8 cellular contexts compared by ENCODE assay signal in the genomic region with DNA sequence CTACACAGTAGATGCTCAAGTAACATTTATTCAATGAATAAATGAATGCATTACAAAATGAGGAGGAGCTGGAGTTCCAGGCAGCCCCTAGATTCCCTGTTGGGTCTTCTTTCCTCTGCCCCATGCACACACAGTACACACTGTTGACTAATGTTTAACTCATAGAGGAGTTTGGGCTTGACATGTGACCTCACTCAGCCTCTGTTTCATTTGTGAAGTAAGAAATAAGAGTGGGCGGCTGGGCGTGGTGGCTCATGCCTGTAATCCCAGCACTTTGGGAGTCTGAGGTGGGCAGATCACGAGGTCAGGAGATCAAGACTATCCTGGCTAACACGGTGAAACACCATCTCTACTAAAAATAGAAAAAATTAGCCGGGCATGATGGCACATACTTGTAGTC. TPM values are rescaled to one million over a fixed set of nuclear protein-coding genes. Genes with fewer than 3 reads are reported as not detected.
DNase-seq lines count a peak whose midpoint lies in the region; ATAC-seq, FAIRE-seq and TF ChIP-seq lines count a peak whose summit lies in the region.
"Not testable (repeated sequence)": the region's sequence is repeated elsewhere in the genome, so short reads cannot be mapped to it uniquely, and the experiment has no call there.
"Had no signal": no experiment of that assay in that cellular context is flagged by ENCODE, and none has a peak within 500 bp of the region (broad histone marks: within the 10 kb centered on the region; RNA-seq: fewer than 3 reads in every experiment).

No MANE protein-coding gene starts in this region.

- H3K36me3 Mint-ChIP-seq in HFFc6 (ENCODE audit: low read depth) = not testable (repeated sequence)

- not testable (repeated sequence) for H4K20me1 ChIP-seq in GM12878 (ENCODE audit: control insufficient read depth, insufficient read depth)

- H3K4me2 ChIP-seq in GM12878 (ENCODE audit: control insufficient read depth, insufficient read depth) = not testable (repeated sequence)

- SMC1A ChIA-PET in GM12878 (lab: Charles Lee; ENCODE audit: uncharacterized antibody, unreplicated experiment) = interaction anchor here (0.6 to 4.9 kb wide), 2 partner anchors 10 to 13 kb away, joined by 3 to 28 read pairs; no protein-coding TSS in a partner anchor

- peaks cover 34% of the 10 kb centered on the region for H3K4me1 Mint-ChIP-seq in HFFc6 (ENCODE audit: low read depth)

- not testable (repeated sequence) for H3K9me3 Mint-ChIP-seq in HFFc6

- POLR2A ChIA-PET in GM12878 (lab: Charles Lee) = interaction anchor here (0.7 to 2.5 kb wide), 2 partner anchors 12 to 256 kb away, joined by 3 to 6 read pairs; no protein-coding TSS in a partner anchor

- H3K27ac Mint-ChIP-seq in HFFc6 = peak overlapping the region; percentile 40; the same call in 1 of the 2 replicates

- peak; percentile 24 for DNase-seq in AG10803 (ENCODE audit: low read depth)
- peak; percentile 63 for DNase-seq in HFFc6
- not testable (repeated sequence) for DNase-seq in Peyer's patch; GM12878 (ENCODE audit: low read depth, low spot score); psoas muscle
- peak in 1 of 5 donors; percentile 59 for DNase-seq in heart left ventricle

- TF ChIP-seq POLR2A in Peyer's patch (IDR thresholded peaks at IDR 0.05); GM12878 (IDR thresholded peaks at IDR 0.05; ENCODE audit: low read depth, low read length); heart left ventricle (IDR thresholded peaks at IDR 0.05): not testable (repeated sequence)

- not testable (repeated sequence) for H3K9me3 ChIP-seq in Peyer's patch; GM12878 (replicated peaks; ENCODE audit: control insufficient read depth, insufficient read depth, low read length); heart left ventricle; psoas muscle

- not testable (repeated sequence) for H2AFZ ChIP-seq in GM12878 (ENCODE audit: control insufficient read depth, low read depth, low read length)

- BruUV-seq in GM12878 (replicated peaks; lab: Mats Ljungman, UMichigan) = not testable (repeated sequence)

- TF ChIP-seq CTCF in AG10803 (conservative IDR thresholded peaks at IDR 0.05; ENCODE audit: low read length); HFFc6 (IDR thresholded peaks at IDR 0.05); Peyer's patch (IDR thresholded peaks at IDR 0.05); GM12878 (IDR thresholded peaks at IDR 0.05 in 2 of 3, conservative IDR thresholded peaks at IDR 0.05 in 1 of 3; ENCODE audit: control insufficient read depth in 2 of 3, extremely low read depth in 1 of 3, insufficient read depth in 1 of 3, low read depth in 3 of 3, low read length in 3 of 3); heart left ventricle (IDR thresholded peaks at IDR 0.05); psoas muscle (IDR thresholded peaks at IDR 0.05): not testable (repeated sequence)

- TF ChIP-seq RAD21 in GM12878 (IDR thresholded peaks at IDR 0.05; ENCODE audit: insufficient read depth, low read depth, low read length) = not testable (repeated sequence)

- in situ Hi-C loops in GM12878 (cut with MboI) = not testable (repeated sequence)

- ATAC-seq in GM12878 = peak; percentile 93
- ATAC-seq in heart left ventricle = peak in 3 of 4 donors; percentile 29 to 73 (median 44)
- ATAC-seq in psoas muscle = peak; percentile 19 to 61 (median 50)

- not testable (repeated sequence) for H3K79me2 ChIP-seq in GM12878 (ENCODE audit: control insufficient read depth, insufficient read depth, low read length)

- H3K36me3 ChIP-seq in Peyer's patch; GM12878 (ENCODE audit: control insufficient read depth in 2 of 2, insufficient read depth in 2 of 2, low read length in 1 of 2); heart left ventricle; psoas muscle (ENCODE audit: insufficient read depth in 1 of 2, low read depth in 1 of 2): not testable (repeated sequence)

- TF ChIP-seq EP300 in GM12878 (IDR thresholded peaks at IDR 0.05; ENCODE audit: borderline replicate concordance in 1 of 2, control insufficient read depth in 1 of 2, low read depth in 2 of 2, low read length in 2 of 2) = not testable (repeated sequence)

- 17% methylated on average over 5 of the region's 5 CpGs for WGBS in GM12878 (ENCODE audit: insufficient coverage, insufficient replicate concordance, low lambda C conversion rate, missing lambda C conversion rate)
- WGBS in heart left ventricle, 4 donors = 79 to 84% (median 82%) methylated on average over 5 of the region's 5 CpGs
- WGBS in psoas muscle, 3 donors = 45 to 67% (median 46%) methylated on average over 5 of the region's 5 CpGs

- not testable (repeated sequence) for H3K9ac ChIP-seq in GM12878 (ENCODE audit: control insufficient read depth, insufficient read depth, low read length)

- peak overlapping the region in 3 of 4 donors; percentile 61 to 91 (median 76) for H3K27ac ChIP-seq in Peyer's patch
- not testable (repeated sequence) for H3K27ac ChIP-seq in GM12878 (ENCODE audit: control insufficient read depth, insufficient read depth); heart left ventricle; psoas muscle

- RAD21 ChIA-PET in GM12878 (lab: Charles Lee; ENCODE audit: unreplicated experiment) = interaction anchor here (0.7 to 3.3 kb wide), 3 partner anchors 10 to 89 kb away, joined by 4 to 20 read pairs (median 4); no protein-coding TSS in a partner anchor

- not testable (repeated sequence) for H3K27me3 Mint-ChIP-seq in HFFc6 (ENCODE audit: insufficient read depth)

- intact Hi-C loops in GM12878 (cut with micrococcal nuclease; ENCODE audit: unreplicated experiment); psoas muscle (cut with DNase I): not testable (repeated sequence)
- intact Hi-C loops in heart left ventricle (cut with DNase I) = loop anchor here in 1 of 10 donors (10.0 kb wide), 1 partner anchor 231 kb away; no protein-coding TSS in a partner anchor

- H3K4me1 ChIP-seq in Peyer's patch = peaks cover 0 to 25% (median 8%) of the 10 kb centered on the region in 4 donors
- not testable (repeated sequence) for H3K4me1 ChIP-seq in GM12878 (ENCODE audit: control insufficient read depth, insufficient read depth, low read length)
- H3K4me1 ChIP-seq in heart left ventricle = peaks cover 0 to 23% (median 3%) of the 10 kb centered on the region in 12 donors
- peaks cover 14% of the 10 kb centered on the region for H3K4me1 ChIP-seq in psoas muscle

- not testable (repeated sequence) for FAIRE-seq in GM12878 (lab: Jason Lieb, UNC)

- CTCF ChIA-PET in GM12878 (lab: Yijun Ruan, JAX) = interaction anchor here (0.6 to 3.5 kb wide), 3 partner anchors 10 to 215 kb away, joined by 3 to 22 read pairs (median 3); no protein-coding TSS in a partner anchor

- not testable (repeated sequence) for H3K27me3 ChIP-seq in Peyer's patch; GM12878 (replicated peaks in 1 of 2; ENCODE audit: control insufficient read depth in 2 of 2, insufficient read depth in 2 of 2, low read length in 1 of 2); heart left ventricle; psoas muscle (ENCODE audit: insufficient read depth in 3 of 3, low read length in 2 of 3)

- not testable (repeated sequence) for H3K4me3 Mint-ChIP-seq in HFFc6

- not testable (repeated sequence) for H3K4me3 ChIP-seq in AG10803 (ENCODE audit: low read length); Peyer's patch; GM12878; heart left ventricle; psoas muscle

RNA-seq across cellular contexts. Expression of a gene that starts 1.0 kb away (rescaled TPM):
- not detected for total RNA-seq in HFFc6 (2021; fragmentation: NEBNext Ultra II Directional; extraction: Animal tissue kit (Norgen Biotek cat#: 25700))
- total RNA-seq in Peyer's patch = 100 to 1,000 TPM in 3 of 4 donors, 1 to 10 TPM in 1; 4.1 to 374 (median 196) TPM
- not detected in 2 replicates for total RNA-seq in GM12878 (2013; cell fraction: nucleolus; rRNA removed)
- total RNA-seq in GM12878 (2014; rRNA removed) = 0.17 TPM in 1 of 2 replicates, not detected in the other
- total RNA-seq in GM12878 (2014; rRNA removed; fragmentation: Illumina TruSeq; extraction: Trizol) = not detected in 2 replicates
- total RNA-seq in GM12878 (2021) = not detected in 2 replicates
- polyA plus RNA-seq in GM12878 (2011; ENCODE audit: low read depth) = not detected
- 0.13 TPM in 1 of 2 replicates, not detected in the other for polyA plus RNA-seq in GM12878 (2011; rRNA removed)
- polyA plus RNA-seq in GM12878 (2011; cell fraction: cytosol; rRNA removed) = 0.06 and 0.08 TPM in 2 replicates
- polyA plus RNA-seq in GM12878 (2011; cell fraction: nucleus; rRNA removed) = not detected in 2 replicates
- not detected in 2 replicates for polyA plus RNA-seq in GM12878 (2012)
- polyA plus RNA-seq in GM12878 (2014; fragmentation: Illumina TruSeq; extraction: Trizol) = not detected in 2 replicates
- polyA plus RNA-seq in GM12878 (2014; fragmentation: Nextera tagmentation; extraction: Ambion mirVana) = under 1 TPM; 0.05 to 0.13 TPM
- polyA plus RNA-seq in GM12878 (2014; rRNA removed) = not detected in 2 replicates
- polyA plus RNA-seq in GM12878 (2016; fragmentation: Nextera tagmentation; extraction: Ambion mirVana) = not detected
- polyA minus RNA-seq in GM12878 (2011; rRNA and poly(A)+ RNA removed) = not detected in 2 replicates
- not detected in 2 replicates for polyA minus RNA-seq in GM12878 (2011; cell fraction: cytosol; rRNA and poly(A)+ RNA removed)
- not detected in 2 replicates for polyA minus RNA-seq in GM12878 (2011; cell fraction: nucleus; rRNA and poly(A)+ RNA removed)
- total RNA-seq in heart left ventricle = not detected
- polyA plus RNA-seq in heart left ventricle = under 1 TPM in 1 of 2 donors, not detected in 1; 0.08 TPM
- total RNA-seq in psoas muscle = not detected
- under 1 TPM in 2 of 3 donors, not detected in 1; 0.04 to 0.07 TPM for polyA plus RNA-seq in psoas muscle
- total RNA-seq: urinary bladder had no signal

RNA-seq across cellular contexts. Expression of a gene that starts 14.8 kb away (rescaled TPM):
- 10 to 100 TPM; 15.5 to 18.3 (median 16.9) TPM for total RNA-seq in HFFc6 (2021; fragmentation: NEBNext Ultra II Directional; extraction: Animal tissue kit (Norgen Biotek cat#: 25700))
- total RNA-seq in Peyer's patch (10 to 100 TPM; 22.3 to 39.9 (median 36.9) TPM), GM12878 (2014; rRNA removed) (17.4 and 21.1 TPM in 2 replicates), GM12878 (2014; rRNA removed; fragmentation: Illumina TruSeq; extraction: Trizol) (16.1 and 16.9 TPM in 2 replicates), GM12878 (2021) (16.1 and 16.7 TPM in 2 replicates), heart left ventricle (10 to 100 TPM; 14.3 to 41.0 (median 20.5) TPM), psoas muscle (10 to 100 TPM in 3 of 4 donors, 1 to 10 TPM in 1; 9.5 to 18.1 (median 14.8) TPM)
- 19.4 and 20.0 TPM in 2 replicates for total RNA-seq in GM12878 (2013; cell fraction: nucleolus; rRNA removed)
- polyA plus RNA-seq in GM12878 (2011; ENCODE audit: low read depth) = 3.5 TPM
- polyA plus RNA-seq in GM12878 (2011; rRNA removed) (18.1 and 21.2 TPM in 2 replicates), GM12878 (2014; fragmentation: Illumina TruSeq; extraction: Trizol) (18.3 and 20.0 TPM in 2 replicates), GM12878 (2014; fragmentation: Nextera tagmentation; extraction: Ambion mirVana) (1 to 10 TPM; 1.7 to 3.3 TPM), GM12878 (2014; rRNA removed) (14.7 and 17.3 TPM in 2 replicates), GM12878 (2016; fragmentation: Nextera tagmentation; extraction: Ambion mirVana) (10 to 100 TPM; 25.9 to 29.8 TPM), heart left ventricle (10 to 100 TPM in 1 of 2 donors, 1 to 10 TPM in 1; 6.0 to 14.4 TPM), psoas muscle (10 to 100 TPM in 2 of 3 donors, 1 to 10 TPM in 1; 9.4 to 14.4 (median 10.0) TPM)
- 10.9 and 12.0 TPM in 2 replicates for polyA plus RNA-seq in GM12878 (2011; cell fraction: cytosol; rRNA removed)
- 6.0 and 8.0 TPM in 2 replicates for polyA plus RNA-seq in GM12878 (2011; cell fraction: nucleus; rRNA removed)
- polyA plus RNA-seq in GM12878 (2012) = 8.4 and 9.9 TPM in 2 replicates
- polyA minus RNA-seq in GM12878 (2011; rRNA and poly(A)+ RNA removed) = 5.6 and 6.7 TPM in 2 replicates
- polyA minus RNA-seq in GM12878 (2011; cell fraction: cytosol; rRNA and poly(A)+ RNA removed) = 4.9 TPM in 2 replicates
- polyA minus RNA-seq in GM12878 (2011; cell fraction: nucleus; rRNA and poly(A)+ RNA removed) = 2.9 and 8.8 TPM in 2 replicates

RNA-seq across cellular contexts. Expression of a gene that starts 23.6 kb away (rescaled TPM):
- total RNA-seq in HFFc6 (2021; fragmentation: NEBNext Ultra II Directional; extraction: Animal tissue kit (Norgen Biotek cat#: 25700)) = not detected
- 10 to 100 TPM in 2 of 4 donors, 1 to 10 TPM in 2; 5.1 to 23.1 (median 8.5) TPM for total RNA-seq in Peyer's patch
- total RNA-seq in GM12878 (2013; cell fraction: nucleolus; rRNA removed) = not detected in 2 replicates
- total RNA-seq in GM12878 (2014; rRNA removed) = 0.06 TPM in 1 of 2 replicates, not detected in the other
- not detected in 2 replicates for total RNA-seq in GM12878 (2014; rRNA removed; fragmentation: Illumina TruSeq; extraction: Trizol)
- 0.10 TPM in 1 of 2 replicates, not detected in the other for total RNA-seq in GM12878 (2021)
- 0.12 TPM for polyA plus RNA-seq in GM12878 (2011; ENCODE audit: low read depth)
- not detected in 2 replicates for polyA plus RNA-seq in GM12878 (2011; rRNA removed)
- polyA plus RNA-seq in GM12878 (2011; cell fraction: cytosol; rRNA removed) = not detected in 2 replicates
- polyA plus RNA-seq in GM12878 (2011; cell fraction: nucleus; rRNA removed) = not detected in 2 replicates
- 0.05 and 0.24 TPM in 2 replicates for polyA plus RNA-seq in GM12878 (2012)
- polyA plus RNA-seq in GM12878 (2014; fragmentation: Illumina TruSeq; extraction: Trizol) = 0.06 TPM in 1 of 2 replicates, not detected in the other
- not detected for polyA plus RNA-seq in GM12878 (2014; fragmentation: Nextera tagmentation; extraction: Ambion mirVana)
- polyA plus RNA-seq in GM12878 (2014; rRNA removed) = 0.08 TPM in 1 of 2 replicates, not detected in the other
- not detected for polyA plus RNA-seq in GM12878 (2016; fragmentation: Nextera tagmentation; extraction: Ambion mirVana)
- not detected in 2 replicates for polyA minus RNA-seq in GM12878 (2011; rRNA and poly(A)+ RNA removed)
- not detected in 2 replicates for polyA minus RNA-seq in GM12878 (2011; cell fraction: cytosol; rRNA and poly(A)+ RNA removed)
- polyA minus RNA-seq in GM12878 (2011; cell fraction: nucleus; rRNA and poly(A)+ RNA removed) = not detected in 2 replicates
- 10 to 100 TPM in 7 of 9 donors, 1 to 10 TPM in 2; 8.3 to 35.0 (median 12.2) TPM for total RNA-seq in heart left ventricle
- polyA plus RNA-seq in heart left ventricle = 10 to 100 TPM; 13.3 to 13.7 TPM
- total RNA-seq in psoas muscle = 1 to 10 TPM; 2.5 to 6.3 (median 3.2) TPM
- polyA plus RNA-seq in psoas muscle = 1 to 10 TPM; 2.6 to 3.0 (median 3.0) TPM

RNA-seq across cellular contexts. Expression of a gene that starts 32.3 kb away (rescaled TPM):
- not detected for total RNA-seq in HFFc6 (2021; fragmentation: NEBNext Ultra II Directional; extraction: Animal tissue kit (Norgen Biotek cat#: 25700))
- total RNA-seq in Peyer's patch = under 1 TPM in 1 of 4 donors, not detected in 3; 0.38 TPM
- total RNA-seq in GM12878 (2013; cell fraction: nucleolus; rRNA removed) = not detected in 2 replicates
- total RNA-seq in GM12878 (2014; rRNA removed) = 0.06 TPM in 1 of 2 replicates, not detected in the other
- not detected in 2 replicates for total RNA-seq in GM12878 (2014; rRNA removed; fragmentation: Illumina TruSeq; extraction: Trizol)
- not detected in 2 replicates for total RNA-seq in GM12878 (2021)
- polyA plus RNA-seq in GM12878 (2011; ENCODE audit: low read depth) = 0.07 TPM
- polyA plus RNA-seq in GM12878 (2011; rRNA removed) = not detected in 2 replicates
- polyA plus RNA-seq in GM12878 (2011; cell fraction: cytosol; rRNA removed) = not detected in 2 replicates
- polyA plus RNA-seq in GM12878 (2011; cell fraction: nucleus; rRNA removed) = not detected in 2 replicates
- polyA plus RNA-seq in GM12878 (2012) = 0.09 and 0.13 TPM in 2 replicates
- not detected in 2 replicates for polyA plus RNA-seq in GM12878 (2014; fragmentation: Illumina TruSeq; extraction: Trizol)
- polyA plus RNA-seq in GM12878 (2014; fragmentation: Nextera tagmentation; extraction: Ambion mirVana) = not detected
- 0.04 TPM in 1 of 2 replicates, not detected in the other for polyA plus RNA-seq in GM12878 (2014; rRNA removed)
- polyA plus RNA-seq in GM12878 (2016; fragmentation: Nextera tagmentation; extraction: Ambion mirVana) = not detected
- polyA minus RNA-seq in GM12878 (2011; rRNA and poly(A)+ RNA removed) = not detected in 2 replicates
- polyA minus RNA-seq in GM12878 (2011; cell fraction: cytosol; rRNA and poly(A)+ RNA removed) = not detected in 2 replicates
- not detected in 2 replicates for polyA minus RNA-seq in GM12878 (2011; cell fraction: nucleus; rRNA and poly(A)+ RNA removed)
- total RNA-seq in heart left ventricle = 10 to 100 TPM in 1 of 9 donors, 1 to 10 TPM in 8; 3.2 to 11.8 (median 4.2) TPM
- polyA plus RNA-seq in heart left ventricle = 1 to 10 TPM in 1 of 2 donors, under 1 TPM in 1; 0.78 to 9.0 TPM
- 1 to 10 TPM; 1.3 to 5.7 (median 3.4) TPM for total RNA-seq in psoas muscle
- polyA plus RNA-seq in psoas muscle = 1 to 10 TPM in 2 of 3 donors, under 1 TPM in 1; 0.12 to 5.7 (median 1.2) TPM
- polyA plus RNA-seq: AG04450 had no signal

RNA-seq across cellular contexts. Expression of a gene that starts 54.5 kb away (rescaled TPM):
- 10 to 100 TPM; 66.4 to 91.3 (median 78.3) TPM for total RNA-seq in HFFc6 (2021; fragmentation: NEBNext Ultra II Directional; extraction: Animal tissue kit (Norgen Biotek cat#: 25700))
- total RNA-seq in Peyer's patch (10 to 100 TPM; 65.6 to 85.0 (median 70.3) TPM), GM12878 (2014; rRNA removed) (52.2 and 52.9 TPM in 2 replicates), GM12878 (2014; rRNA removed; fragmentation: Illumina TruSeq; extraction: Trizol) (52.9 and 58.3 TPM in 2 replicates), GM12878 (2021) (64.9 and 65.0 TPM in 2 replicates), heart left ventricle (10 to 100 TPM; 38.2 to 63.6 (median 48.7) TPM), psoas muscle (10 to 100 TPM; 38.6 to 66.9 (median 52.1) TPM)
- 53.8 and 60.8 TPM in 2 replicates for total RNA-seq in GM12878 (2013; cell fraction: nucleolus; rRNA removed)
- polyA plus RNA-seq in GM12878 (2011; ENCODE audit: low read depth) = 55.4 TPM
- polyA plus RNA-seq in GM12878 (2011; rRNA removed) (84.7 and 93.9 TPM in 2 replicates), GM12878 (2014; fragmentation: Illumina TruSeq; extraction: Trizol) (84.8 and 103 TPM in 2 replicates), GM12878 (2014; fragmentation: Nextera tagmentation; extraction: Ambion mirVana) (10 to 100 TPM; 25.5 to 29.6 TPM), GM12878 (2014; rRNA removed) (60.4 and 71.1 TPM in 2 replicates), GM12878 (2016; fragmentation: Nextera tagmentation; extraction: Ambion mirVana) (100 to 1,000 TPM; 108 to 116 TPM), heart left ventricle (10 to 100 TPM; 34.9 to 70.3 TPM), psoas muscle (100 to 1,000 TPM in 1 of 3 donors, 10 to 100 TPM in 2; 58.4 to 106 (median 58.4) TPM)
- polyA plus RNA-seq in GM12878 (2011; cell fraction: cytosol; rRNA removed) = 67.2 and 82.2 TPM in 2 replicates
- polyA plus RNA-seq in GM12878 (2011; cell fraction: nucleus; rRNA removed) = 38.3 and 54.2 TPM in 2 replicates
- polyA plus RNA-seq in GM12878 (2012) = 45.4 and 65.2 TPM in 2 replicates
- 43.2 and 52.5 TPM in 2 replicates for polyA minus RNA-seq in GM12878 (2011; rRNA and poly(A)+ RNA removed)
- polyA minus RNA-seq in GM12878 (2011; cell fraction: cytosol; rRNA and poly(A)+ RNA removed) = 19.0 and 25.0 TPM in 2 replicates
- polyA minus RNA-seq in GM12878 (2011; cell fraction: nucleus; rRNA and poly(A)+ RNA removed) = 22.1 and 38.7 TPM in 2 replicates

Comparison
In these comparisons a context has a peak if more than half of its experiments do, and no peak if none do; other contexts are left out.
1. RNA of a gene that starts 1.0 kb away (total RNA-seq): 4.1 to 374 TPM in Peyer's patch; not detected in HFFc6, 0.17 TPM in GM12878, not detected in heart left ventricle and not detected in psoas muscle; every median in the first group is over 4 times any median in the second.
2. Peak in every context shown above with its lines, with median percentiles within 50 percentile points of each other: ATAC-seq.